ENCODE assay signal across 9 cellular contexts in genomic region chr4:184268574-184269160, GRCh38. TPM values are rescaled to one million over a fixed set of nuclear protein-coding genes. Genes with fewer than 3 reads are reported as not detected.
DNase-seq lines count a peak whose midpoint lies in the region; ATAC-seq and TF ChIP-seq lines count a peak whose summit lies in the region.
"Had no signal": no experiment of that assay in that cellular context is flagged by ENCODE, and none has a peak within 500 bp of the region (broad histone marks: within the 10 kb centered on the region; RNA-seq: fewer than 3 reads in every experiment).

No MANE protein-coding gene starts in this region.

- no peak for ATAC-seq in activated B cell treated with CpG ODN at 0.5 μM for 24 hours (ENCODE audit: low read depth)

- DNase-seq in AG10803 (ENCODE audit: low read depth) (no peak), HFFc6 (no peak), activated B cell treated with CpG ODN at 0.5 μM for 24 hours (no peak), NCI-H1105 treated with DMSO at 0.1 percent for 48 hours (lab: John Stamatoyannopoulos, UW) (no peak), H7 (no peak), NCI-H1694 treated with DMSO at 0.1 percent for 48 hours (lab: John Stamatoyannopoulos, UW) (no peak), glutamatergic neuron (no peak)

- peaks cover 62% of the 10 kb centered on the region for H3K4me1 Mint-ChIP-seq in HFFc6 (ENCODE audit: low read depth)
- peaks cover 72% of the 10 kb centered on the region for H3K4me1 Mint-ChIP-seq in activated B cell treated with CpG ODN at 0.5 μM for 24 hours
- peaks cover 1% of the 10 kb centered on the region for H3K4me1 Mint-ChIP-seq in glutamatergic neuron (ENCODE audit: low read depth, unreplicated experiment)

- CTCF ChIA-PET in activated B cell treated with CpG ODN at 0.5 μM for 24 hours (lab: Charles Lee) = interaction anchor here (0.8 to 7.5 kb wide), 11 partner anchors 13 to 268 kb away, joined by 3 to 119 read pairs (median 4); partner anchors contain the start of gene IRF2

- intact Hi-C loops in activated B cell treated with CpG ODN at 0.5 μM for 24 hours (cut with micrococcal nuclease) = loop anchor here (1.0 to 10.0 kb wide), 13 partner anchors 15 to 944 kb away; partner anchors contain the start of genes CASP3, CENPU, IRF2 and PRIMPOL

- peak overlapping the region in 1 of 2 donors; percentile 32 for H3K9ac ChIP-seq in liver (ENCODE audit: low read depth in 1 of 2, low read length in 2 of 2)

- H3K9me3 Mint-ChIP-seq in HFFc6 = no peaks in the 10 kb centered on the region
- H3K9me3 Mint-ChIP-seq in activated B cell treated with CpG ODN at 0.5 μM for 24 hours = no peaks in the 10 kb centered on the region
- peaks cover 2% of the 10 kb centered on the region for H3K9me3 Mint-ChIP-seq in glutamatergic neuron (ENCODE audit: unreplicated experiment)

- H3K4me3 ChIP-seq in AG10803 (ENCODE audit: low read length) (peak overlapping the region; percentile 33; the same call in 1 of the 2 replicates), liver (ENCODE audit: low read depth in 1 of 3, low read length in 3 of 3) (peak overlapping the region in 1 of 3 donors; percentile 64), H7 (ENCODE audit: insufficient read depth, low read depth, low read length) (no peak overlapping the region)
- H3K4me3 ChIP-seq: hepatocyte had no signal

- H3K27me3 Mint-ChIP-seq in HFFc6 (ENCODE audit: insufficient read depth) (no peaks in the 10 kb centered on the region; the same call in none of the 2 replicates), activated B cell treated with CpG ODN at 0.5 μM for 24 hours (no peaks in the 10 kb centered on the region), glutamatergic neuron (ENCODE audit: unreplicated experiment) (no peaks in the 10 kb centered on the region)

- H3K27me3 ChIP-seq in liver (ENCODE audit: control insufficient read depth in 4 of 4, insufficient read depth in 4 of 4, low read length in 3 of 4) = no peaks in the 10 kb centered on the region
- no peaks in the 10 kb centered on the region for H3K27me3 ChIP-seq in H7 (ENCODE audit: control insufficient read depth, insufficient read depth, low read length)
- H3K27me3 ChIP-seq: hepatocyte had no signal

- 75% methylated on average over 6 of the region's 6 CpGs for WGBS in liver

- POLR2A ChIA-PET in activated B cell treated with CpG ODN at 0.5 μM for 24 hours (lab: Charles Lee) = interaction anchor here (0.7 to 8.3 kb wide), 24 partner anchors 13 to 629 kb away, joined by 3 to 177 read pairs (median 8); partner anchors contain the start of genes CASP3, CENPU, IRF2 and PRIMPOL

- H3K36me3 ChIP-seq in liver (ENCODE audit: control insufficient read depth in 4 of 4, insufficient read depth in 3 of 4, low read depth in 1 of 4, low read length in 3 of 4) = no peaks in the 10 kb centered on the region
- no peaks in the 10 kb centered on the region for H3K36me3 ChIP-seq in H7 (replicated peaks; ENCODE audit: control insufficient read depth, insufficient read depth, low read length)

- H3K36me3 Mint-ChIP-seq in HFFc6 (ENCODE audit: low read depth) (no peaks in the 10 kb centered on the region), activated B cell treated with CpG ODN at 0.5 μM for 24 hours (ENCODE audit: low read depth) (no peaks in the 10 kb centered on the region), glutamatergic neuron (ENCODE audit: unreplicated experiment) (no peaks in the 10 kb centered on the region)

- H3K9me3 ChIP-seq in liver (ENCODE audit: control insufficient read depth in 4 of 4, low read length in 3 of 4) = no peaks in the 10 kb centered on the region

- TF ChIP-seq CTCF in AG10803 (conservative IDR thresholded peaks at IDR 0.05; ENCODE audit: low read length) = no peak; the same call in 1 of the 2 replicates
- TF ChIP-seq CTCF in HFFc6 (IDR thresholded peaks at IDR 0.05) = peak; percentile 25; the same call in 1 of the 2 replicates
- no peak for TF ChIP-seq CTCF in activated B cell treated with CpG ODN at 0.5 μM for 24 hours (IDR thresholded peaks at IDR 0.05)
- no peak for TF ChIP-seq CTCF in liver (IDR thresholded peaks at IDR 0.05; ENCODE audit: low read depth, low read length, missing input control)
- TF ChIP-seq CTCF in glutamatergic neuron (IDR thresholded peaks at IDR 0.05; ENCODE audit: partially characterized antibody, unreplicated experiment) = no peak

- peak overlapping the region; percentile 89 for H3K27ac Mint-ChIP-seq in HFFc6
- peak overlapping the region; percentile 97 for H3K27ac Mint-ChIP-seq in activated B cell treated with CpG ODN at 0.5 μM for 24 hours
- no peak overlapping the region for H3K27ac Mint-ChIP-seq in glutamatergic neuron (ENCODE audit: unreplicated experiment)

- H3K4me3 Mint-ChIP-seq in HFFc6 (peak overlapping the region; percentile 77), activated B cell treated with CpG ODN at 0.5 μM for 24 hours (peak overlapping the region; percentile 84), glutamatergic neuron (ENCODE audit: unreplicated experiment) (no peak overlapping the region)

- TF ChIP-seq RAD21 in liver (IDR thresholded peaks at IDR 0.05) = no peak

- H3K27ac ChIP-seq in liver (ENCODE audit: low read depth in 1 of 2, low read length in 2 of 2) = peak overlapping the region; percentile 59 to 61
- H3K27ac ChIP-seq: hepatocyte had no signal

- H3K4me1 ChIP-seq in liver (ENCODE audit: control insufficient read depth in 4 of 4, insufficient read depth in 4 of 4, low read length in 3 of 4) = peaks cover 0 to 2% (median 0%) of the 10 kb centered on the region in 4 donors

TF ChIP-seq in liver, 16 proteins besides CTCF, POLR2A, EP300 and RAD21:
- TF ChIP-seq REST (IDR thresholded peaks at IDR 0.05) (no peak), RXRA (IDR thresholded peaks at IDR 0.05) (no peak), FOXA1 (IDR thresholded peaks at IDR 0.05) (no peak), HNF4A (conservative IDR thresholded peaks at IDR 0.05) (no peak), JUND (IDR thresholded peaks at IDR 0.05) (no peak), ATF3 (IDR thresholded peaks at IDR 0.05) (no peak), EGR1 (IDR thresholded peaks at IDR 0.05; ENCODE audit: low read depth in 2 of 2) (no peak), SP1 (IDR thresholded peaks at IDR 0.05) (no peak), MAX (IDR thresholded peaks at IDR 0.05) (no peak), FOXA2 (IDR thresholded peaks at IDR 0.05) (no peak), TAF1 (conservative IDR thresholded peaks at IDR 0.05) (no peak), ZBTB33 (IDR thresholded peaks at IDR 0.05) (no peak), GABPA (IDR thresholded peaks at IDR 0.05 in 1 of 2, conservative IDR thresholded peaks at IDR 0.05 in 1 of 2) (no peak), YY1 (IDR thresholded peaks at IDR 0.05) (no peak), HNF4G (IDR thresholded peaks at IDR 0.05) (no peak), NR2F2 (IDR thresholded peaks at IDR 0.05) (no peak)

RNA-seq across cellular contexts. Expression of gene ENPP6, which starts 51.0 kb away (rescaled TPM):
- total RNA-seq in HFFc6 (2021; fragmentation: NEBNext Ultra II Directional; extraction: Animal tissue kit (Norgen Biotek cat#: 25700)) = not detected
- total RNA-seq in activated B cell treated with CpG ODN at 0.5 μM for 24 hours = not detected in 2 replicates
- total RNA-seq in liver = under 1 TPM; 0.05 to 0.08 TPM
- under 1 TPM in 1 of 2 donors, not detected in 1; 0.05 TPM for polyA plus RNA-seq in liver
- not detected in 2 replicates for total RNA-seq in H7 (2014; rRNA removed; shearing (Covaris generic))
- not detected for total RNA-seq in glutamatergic neuron (ENCODE audit: unreplicated experiment)
- polyA plus RNA-seq: hepatocyte had no signal
